Comparison of ENCODE assay signal across 9 cellular contexts in genomic region chr1:155241851-155242264, GRCh38. TPM values are rescaled to one million over a fixed set of nuclear protein-coding genes. Genes with fewer than 3 reads are reported as not detected.
DNase-seq lines count a peak whose midpoint lies in the region; ATAC-seq, FAIRE-seq and TF ChIP-seq lines count a peak whose summit lies in the region.
"Had no signal": no experiment of that assay in that cellular context is flagged by ENCODE, and none has a peak within 500 bp of the region (broad histone marks: within the 10 kb centered on the region; RNA-seq: fewer than 3 reads in every experiment).

No MANE protein-coding gene starts in this region.

- no peak for ATAC-seq in HG02798 (IDR thresholded peaks at IDR 0.05; ENCODE audit: poor library complexity, unreplicated experiment)

- H2BK15ac ChIP-seq in mesenchymal stem cell (ENCODE audit: low read depth, poor library complexity, severe bottlenecking), result no peak overlapping the region

- no peak overlapping the region for H3K14ac ChIP-seq in mesenchymal stem cell (ENCODE audit: low read length in 2 of 2)

- no peaks in the 10 kb centered on the region for H4K20me1 ChIP-seq in BLaER1 treated with 17β-estradiol and CSF1 and Interleukin-3, amounts not matched to agents 10 nM and 100 nM

- H2BK120ac ChIP-seq in mesenchymal stem cell (ENCODE audit: low read depth, low read length), result no peak overlapping the region

- peak overlapping the region in 4 of 10 experiments; percentile 57 to 73 (median 63); a peak in 2 of 20 replicates for H3K4me3 ChIP-seq in BLaER1 treated with 17β-estradiol and CSF1 and Interleukin-3, amounts not matched to agents 10 nM and 100 nM
- H3K4me3 ChIP-seq in WERI-Rb-1 (ENCODE audit: low read depth, low read length) (no peak overlapping the region), mesenchymal stem cell (ENCODE audit: insufficient read depth in 1 of 2, low read depth in 1 of 2, low read length in 2 of 2) (no peak overlapping the region)
- H3K4me3 ChIP-seq: testis had no signal

- no peak overlapping the region for H3K18ac ChIP-seq in mesenchymal stem cell (ENCODE audit: low read depth in 1 of 2, low read length in 2 of 2)

- H2BK12ac ChIP-seq in mesenchymal stem cell (ENCODE audit: low read length in 2 of 2), result peak overlapping the region in 1 of 2 experiments; percentile 65

- TF ChIP-seq POLR2A in erythroblast (IDR thresholded peaks at IDR 0.05; ENCODE audit: low read length), result no peak

- H3K9ac ChIP-seq in BLaER1 treated with 17β-estradiol and CSF1 and Interleukin-3, amounts not matched to agents 10 nM and 100 nM, result peak overlapping the region in 6 of 11 experiments; percentile 39 to 76 (median 74); a peak in 8 of 22 replicates
- H3K9ac ChIP-seq in mesenchymal stem cell (ENCODE audit: low read length), result no peak overlapping the region

- peaks cover 4% of the 10 kb centered on the region for H3K79me1 ChIP-seq in mesenchymal stem cell (replicated peaks; ENCODE audit: low read length, poor library complexity, severe bottlenecking)

- H2AK5ac ChIP-seq in mesenchymal stem cell (ENCODE audit: low read length, severe bottlenecking), result no peak overlapping the region

- H2BK5ac ChIP-seq in mesenchymal stem cell (ENCODE audit: low read depth, low read length, poor library complexity, severe bottlenecking), result no peak overlapping the region

- no peaks in the 10 kb centered on the region for H3K9me3 ChIP-seq in BLaER1 treated with 17β-estradiol and CSF1 and Interleukin-3, amounts not matched to agents 10 nM and 100 nM (replicated peaks in 1 of 11)
- H3K9me3 ChIP-seq in KOPT-K1 (ENCODE audit: insufficient read depth, low read length, poor library complexity, severe bottlenecking), result no peaks in the 10 kb centered on the region
- H3K9me3 ChIP-seq in WERI-Rb-1 (ENCODE audit: severe bottlenecking), result no peaks in the 10 kb centered on the region
- H3K9me3 ChIP-seq in mesenchymal stem cell (ENCODE audit: control insufficient read depth, low read length), result no peaks in the 10 kb centered on the region
- H3K9me3 ChIP-seq: testis had no signal

- peak overlapping the region; percentile 79 to 98 (median 92) for H3K4me2 ChIP-seq in BLaER1 treated with 17β-estradiol and CSF1 and Interleukin-3, amounts not matched to agents 10 nM and 100 nM
- no peak overlapping the region for H3K4me2 ChIP-seq in mesenchymal stem cell (ENCODE audit: low read length, poor library complexity, severe bottlenecking)

- H3K27me3 ChIP-seq in BLaER1 treated with 17β-estradiol and CSF1 and Interleukin-3, amounts not matched to agents 10 nM and 100 nM, result no peaks in the 10 kb centered on the region
- H3K27me3 ChIP-seq in WERI-Rb-1 (ENCODE audit: insufficient read depth, low read depth, severe bottlenecking) (no peaks in the 10 kb centered on the region), mesenchymal stem cell (ENCODE audit: control insufficient read depth in 1 of 2, insufficient read depth in 1 of 2, low read length in 2 of 2) (no peaks in the 10 kb centered on the region)
- H3K27me3 ChIP-seq: testis had no signal

- no peak for FAIRE-seq in GM19239 (lab: Jason Lieb, UNC)
- no peak for FAIRE-seq in D721Med (lab: Jason Lieb, UNC)

- H3K4ac ChIP-seq in mesenchymal stem cell (ENCODE audit: low read depth in 1 of 2, low read length in 2 of 2), result no peak overlapping the region

- 87% methylated on average over 4 of the region's 4 CpGs for WGBS in mesenchymal stem cell

- H2AFZ ChIP-seq in mesenchymal stem cell (ENCODE audit: low read depth, low read length), result no peak overlapping the region

- peaks cover 43 to 67% (median 53%) of the 10 kb centered on the region in 10 experiments for H3K4me1 ChIP-seq in BLaER1 treated with 17β-estradiol and CSF1 and Interleukin-3, amounts not matched to agents 10 nM and 100 nM
- H3K4me1 ChIP-seq in mesenchymal stem cell (ENCODE audit: control insufficient read depth, insufficient read depth, low read depth, low read length), result peaks cover 11% of the 10 kb centered on the region

- no peak overlapping the region for H3K23ac ChIP-seq in mesenchymal stem cell (ENCODE audit: low read length in 2 of 2)

- peak overlapping the region in 10 of 11 experiments; percentile 3 to 77 (median 54); a peak in 14 of 22 replicates for H3K27ac ChIP-seq in BLaER1 treated with 17β-estradiol and CSF1 and Interleukin-3, amounts not matched to agents 10 nM and 100 nM
- H3K27ac ChIP-seq in KOPT-K1 (ENCODE audit: low read depth, low read length, poor library complexity, severe bottlenecking) (peak overlapping the region; percentile 33), WERI-Rb-1 (peak overlapping the region; percentile 2), mesenchymal stem cell (ENCODE audit: low read length, poor library complexity, severe bottlenecking) (no peak overlapping the region)
- H3K27ac ChIP-seq: testis had no signal

- TF ChIP-seq CTCF in WERI-Rb-1 (IDR thresholded peaks at IDR 0.05; ENCODE audit: low read depth, low read length) (no peak), D721Med (IDR thresholded peaks at IDR 0.05; ENCODE audit: insufficient read depth, missing control alignments) (no peak)

- DNase-seq in WERI-Rb-1 (no peak), mesenchymal stem cell (no peak), erythroblast (lab: John Stamatoyannopoulos, UW) (no peak), GM19239 (ENCODE audit: insufficient read length, low spot score) (no peak), D721Med (ENCODE audit: insufficient read length, low spot score) (no peak)

- H4K91ac ChIP-seq in mesenchymal stem cell (ENCODE audit: low read length), result peak overlapping the region; percentile 23

- peak overlapping the region; percentile 62 for H4K8ac ChIP-seq in mesenchymal stem cell (ENCODE audit: low read length)

- H3K36me3 ChIP-seq in BLaER1 treated with 17β-estradiol and CSF1 and Interleukin-3, amounts not matched to agents 10 nM and 100 nM, result peaks cover 15 to 33% (median 25%) of the 10 kb centered on the region in 11 experiments; a peak in 21 of 22 replicates
- H3K36me3 ChIP-seq in KOPT-K1 (ENCODE audit: insufficient read depth, low read length) (peaks cover 22% of the 10 kb centered on the region; the same call in 1 of the 2 replicates), WERI-Rb-1 (peaks cover 22% of the 10 kb centered on the region), mesenchymal stem cell (ENCODE audit: control insufficient read depth in 1 of 2, insufficient read depth in 2 of 2, low read depth in 1 of 2, low read length in 2 of 2) (peaks cover 23 to 31% of the 10 kb centered on the region in 2 experiments)

RNA-seq across cellular contexts. Expression of gene ENTREP3, which starts 13.4 kb away (rescaled TPM):
- polyA plus RNA-seq in mesenchymal stem cell (2013, experiment 1 of 2), result 48.4 TPM
- polyA plus RNA-seq in mesenchymal stem cell (2013, experiment 2 of 2), result 49.3 TPM

RNA-seq across cellular contexts. Expression of gene SCAMP3, which starts 20.3 kb away (rescaled TPM):
- polyA plus RNA-seq in mesenchymal stem cell (2013, experiment 1 of 2), result 104 TPM
- 101 TPM for polyA plus RNA-seq in mesenchymal stem cell (2013, experiment 2 of 2)

RNA-seq across cellular contexts. Expression of gene CLK2, which starts 31.4 kb away (rescaled TPM):
- 35.0 TPM for polyA plus RNA-seq in mesenchymal stem cell (2013, experiment 1 of 2)
- 34.0 TPM for polyA plus RNA-seq in mesenchymal stem cell (2013, experiment 2 of 2)

RNA-seq across cellular contexts. Expression of gene MTX1, which starts 33.4 kb away (rescaled TPM):
- 39.5 TPM for polyA plus RNA-seq in mesenchymal stem cell (2013, experiment 1 of 2)
- 38.9 TPM for polyA plus RNA-seq in mesenchymal stem cell (2013, experiment 2 of 2)

RNA-seq across cellular contexts. Expression of gene THBS3, which starts 34.2 kb away (rescaled TPM):
- 41.3 TPM for polyA plus RNA-seq in mesenchymal stem cell (2013, experiment 1 of 2)
- 39.4 TPM for polyA plus RNA-seq in mesenchymal stem cell (2013, experiment 2 of 2)
